9 cellular contexts compared by ENCODE assay signal in genomic region chr3:161171113-161171512, GRCh38. TPM values are rescaled to one million over a fixed set of nuclear protein-coding genes. Genes with fewer than 3 reads are reported as not detected.
A peak's percentile ranks its signal among the peaks of the same experiment; 100 is the strongest.
DNase-seq lines count a peak whose midpoint lies in the region; TF ChIP-seq lines count a peak whose summit lies in the region.
"Had no signal": no experiment of that assay in that cellular context is flagged by ENCODE, and none has a peak within 500 bp of the region (broad histone marks: within the 10 kb centered on the region; RNA-seq: fewer than 3 reads in every experiment).

No MANE protein-coding gene starts in this region.

- H3K4me1 ChIP-seq in left ventricle myocardium inferior = peaks cover 19% of the 10 kb centered on the region

- DNase-seq in HPDE6-E6E7 (ENCODE audit: extremely low spot score) (peak; percentile 47), amniotic epithelial cell (ENCODE audit: low read depth) (peak; percentile 93), left ventricle myocardium inferior (peak; percentile 60), stromal cell of bone marrow (ENCODE audit: low read depth) (peak; percentile 93), putamen (ENCODE audit: low spot score) (no peak), activated T-cell treated with anti-CD3 and anti-CD28 coated beads for 4 hours (no peak)
- DNase-seq in activated naive CD4-positive, alpha-beta T cell treated with Interleukin-2 at 50 U/mL for 16 hours = no peak
- DNase-seq: NCI-H1930 had no signal

- intact Hi-C loops in left ventricle myocardium inferior (cut with micrococcal nuclease) = no loop called here

- peaks cover 9% of the 10 kb centered on the region for H3K9me3 ChIP-seq in left ventricle myocardium inferior (replicated peaks)

- H3K27ac ChIP-seq in left ventricle myocardium inferior (replicated peaks) = peak overlapping the region; percentile 34
- H3K27ac ChIP-seq: VCaP had no signal

- H3K36me3 ChIP-seq in left ventricle myocardium inferior = no peaks in the 10 kb centered on the region

- TF ChIP-seq CTCF in left ventricle myocardium inferior (IDR thresholded peaks at IDR 0.05; ENCODE audit: borderline replicate concordance) = no peak

- H3K4me3 ChIP-seq in left ventricle myocardium inferior = no peak overlapping the region

- H3K27me3 ChIP-seq in left ventricle myocardium inferior (ENCODE audit: low read depth) = no peaks in the 10 kb centered on the region

RNA-seq across cellular contexts. Expression of gene NMD3, which starts 50.0 kb away (rescaled TPM):
- 51.6 TPM for total RNA-seq in left ventricle myocardium inferior

Comparison
In these comparisons a context has a peak if more than half of its experiments do, and no peak if none do; other contexts are left out.
1. DNase-seq: peak in HPDE6-E6E7 (single experiment), amniotic epithelial cell (single experiment), left ventricle myocardium inferior (single experiment) and stromal cell of bone marrow (single experiment); none in activated naive CD4-positive, alpha-beta T cell treated with Interleukin-2 at 50 U/mL for 16 hours (single experiment), putamen (single experiment) and activated T-cell treated with anti-CD3 and anti-CD28 coated beads for 4 hours (single experiment).